11 cellular contexts compared by ENCODE assay signal in genomic region chr17:50363217-50364060, GRCh38. TPM values are rescaled to one million over a fixed set of nuclear protein-coding genes. Genes with fewer than 3 reads are reported as not detected.
DNase-seq lines count a peak whose midpoint lies in the region; ATAC-seq, FAIRE-seq and TF ChIP-seq lines count a peak whose summit lies in the region.
"Had no signal": no experiment of that assay in that cellular context is flagged by ENCODE, and none has a peak within 500 bp of the region (broad histone marks: within the 10 kb centered on the region; RNA-seq: fewer than 3 reads in every experiment).

No MANE protein-coding gene starts in this region.

- peak overlapping the region; percentile 75 for H3K27ac Mint-ChIP-seq in nephron progenitor cell

- ATAC-seq in GM21381 (IDR thresholded peaks at IDR 0.05; ENCODE audit: unreplicated experiment) = no peak
- no peak for ATAC-seq in activated T-cell treated with anti-CD3 and anti-CD28 coated beads, Interleukin-2, amount 50 U/mL, for 4 hours

- peaks cover 42% of the 10 kb centered on the region for H3K4me1 Mint-ChIP-seq in nephron progenitor cell
- peaks cover 9% of the 10 kb centered on the region for H3K4me1 Mint-ChIP-seq in activated T-cell treated with anti-CD3 and anti-CD28 coated beads, Interleukin-2, amount 50 U/mL, for 4 hours (ENCODE audit: low read depth)

- no peak overlapping the region for H3K4me3 ChIP-seq in endocrine pancreas (ENCODE audit: control insufficient read depth, insufficient read depth, low read length)

- H3K9me3 ChIP-seq in endocrine pancreas (ENCODE audit: control insufficient read depth, low read length) = no peaks in the 10 kb centered on the region

- H3K4me1 ChIP-seq in endocrine pancreas (ENCODE audit: control insufficient read depth, insufficient read depth, low read length) = no peaks in the 10 kb centered on the region

- H3K27me3 ChIP-seq in endocrine pancreas (ENCODE audit: control insufficient read depth, insufficient read depth, low read length) = no peaks in the 10 kb centered on the region

- peak overlapping the region; percentile 26 for H3K9ac ChIP-seq in endocrine pancreas (ENCODE audit: control insufficient read depth, insufficient read depth, low read length)

- H3K36me3 Mint-ChIP-seq in nephron progenitor cell (ENCODE audit: low read depth) = peaks cover 19% of the 10 kb centered on the region
- H3K36me3 Mint-ChIP-seq in activated T-cell treated with anti-CD3 and anti-CD28 coated beads, Interleukin-2, amount 50 U/mL, for 4 hours (ENCODE audit: insufficient read depth) = peaks cover 14% of the 10 kb centered on the region

- no peak overlapping the region for H3K4me3 Mint-ChIP-seq in nephron progenitor cell
- no peak overlapping the region for H3K4me3 Mint-ChIP-seq in activated T-cell treated with anti-CD3 and anti-CD28 coated beads, Interleukin-2, amount 50 U/mL, for 4 hours
- H3K4me3 Mint-ChIP-seq: naive B cell had no signal

- peaks cover 3% of the 10 kb centered on the region for H3K27me3 Mint-ChIP-seq in nephron progenitor cell (ENCODE audit: low read depth, poor library complexity)
- H3K27me3 Mint-ChIP-seq in activated T-cell treated with anti-CD3 and anti-CD28 coated beads, Interleukin-2, amount 50 U/mL, for 4 hours (ENCODE audit: low read depth) = no peaks in the 10 kb centered on the region
- H3K27me3 Mint-ChIP-seq: naive B cell had no signal

- H3K9me3 Mint-ChIP-seq in nephron progenitor cell = no peaks in the 10 kb centered on the region
- H3K9me3 Mint-ChIP-seq in activated T-cell treated with anti-CD3 and anti-CD28 coated beads, Interleukin-2, amount 50 U/mL, for 4 hours = no peaks in the 10 kb centered on the region
- H3K9me3 Mint-ChIP-seq: naive B cell had no signal

- DNase-seq in NCI-H226 = peak; percentile 48
- peak; percentile 65 for DNase-seq in nephron progenitor cell
- DNase-seq in HuH-7 (ENCODE audit: low spot score) = no peak
- no peak for DNase-seq in activated CD8-positive, alpha-beta memory T cell treated with anti-CD3 and anti-CD28 coated beads for 24 hours
- DNase-seq in activated T-cell treated with anti-CD3 and anti-CD28 coated beads, Interleukin-2, amount 50 U/mL, for 4 hours = no peak
- DNase-seq: activated CD4-positive, CD25-positive, alpha-beta regulatory T cell; naive B cell; NCI-H1694 had no signal

- no peak for TF ChIP-seq CTCF in nephron progenitor cell (IDR thresholded peaks at IDR 0.05)

- FAIRE-seq in G401.6 (lab: Jason Lieb, UNC) = peak; percentile 79

- peaks cover 2% of the 10 kb centered on the region for H3K36me3 ChIP-seq in endocrine pancreas (ENCODE audit: control insufficient read depth, insufficient read depth, low read length)

RNA-seq across cellular contexts. Expression of gene MRPL27, which starts 9.5 kb away (rescaled TPM):
- 100 to 1,000 TPM in 2 of 3 donors, 10 to 100 TPM in 1; 85.2 to 109 (median 102) TPM for total RNA-seq in activated T-cell treated with anti-CD3 and anti-CD28 coated beads, Interleukin-2, amount 50 U/mL, for 4 hours

RNA-seq across cellular contexts. Expression of gene EME1, which starts 9.6 kb away (rescaled TPM):
- total RNA-seq in activated T-cell treated with anti-CD3 and anti-CD28 coated beads, Interleukin-2, amount 50 U/mL, for 4 hours = 10 to 100 TPM; 12.2 to 13.3 (median 12.6) TPM

RNA-seq across cellular contexts. Expression of gene XYLT2, which starts 17.5 kb away (rescaled TPM):
- total RNA-seq in activated T-cell treated with anti-CD3 and anti-CD28 coated beads, Interleukin-2, amount 50 U/mL, for 4 hours = 10 to 100 TPM; 23.8 to 25.0 (median 24.1) TPM

RNA-seq across cellular contexts. Expression of gene LRRC59, which starts 33.9 kb away (rescaled TPM):
- total RNA-seq in activated T-cell treated with anti-CD3 and anti-CD28 coated beads, Interleukin-2, amount 50 U/mL, for 4 hours = 100 to 1,000 TPM; 153 to 174 (median 159) TPM

Comparison
In these comparisons a context has a peak if more than half of its experiments do, and no peak if none do; other contexts are left out.
1. DNase-seq: peak in NCI-H226 (single experiment) and nephron progenitor cell (single experiment); none in HuH-7 (single experiment), activated CD8-positive, alpha-beta memory T cell treated with anti-CD3 and anti-CD28 coated beads for 24 hours (single experiment) and activated T-cell treated with anti-CD3 and anti-CD28 coated beads, Interleukin-2, amount 50 U/mL, for 4 hours (single experiment).